In the genomic region with DNA sequence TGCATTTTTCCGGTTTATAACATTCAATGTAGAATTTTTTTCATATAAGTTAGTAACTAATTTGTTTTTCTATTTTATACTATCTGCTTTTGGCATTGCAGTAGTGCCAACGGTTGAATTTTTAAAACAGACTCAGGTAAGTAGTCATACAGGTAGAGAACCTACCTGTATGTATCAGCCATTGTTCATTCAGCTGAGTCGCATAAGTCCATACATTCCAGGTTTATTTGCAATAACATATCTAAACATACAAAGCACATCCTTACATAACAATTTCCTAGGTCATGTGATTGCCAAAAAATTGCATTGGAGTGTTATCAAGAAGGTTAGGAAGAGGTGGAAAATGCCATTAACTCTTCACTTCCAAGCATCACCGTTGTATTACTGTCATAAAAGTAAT, we compare ENCODE assay signal across 1 cellular context.
TF ChIP-seq lines count a peak whose summit lies in the region.

No MANE protein-coding gene starts in this region.

TF ChIP-seq in K562, 482 proteins besides CTCF, POLR2A, EP300 and RAD21:
- TF ChIP-seq, protein P1, sequence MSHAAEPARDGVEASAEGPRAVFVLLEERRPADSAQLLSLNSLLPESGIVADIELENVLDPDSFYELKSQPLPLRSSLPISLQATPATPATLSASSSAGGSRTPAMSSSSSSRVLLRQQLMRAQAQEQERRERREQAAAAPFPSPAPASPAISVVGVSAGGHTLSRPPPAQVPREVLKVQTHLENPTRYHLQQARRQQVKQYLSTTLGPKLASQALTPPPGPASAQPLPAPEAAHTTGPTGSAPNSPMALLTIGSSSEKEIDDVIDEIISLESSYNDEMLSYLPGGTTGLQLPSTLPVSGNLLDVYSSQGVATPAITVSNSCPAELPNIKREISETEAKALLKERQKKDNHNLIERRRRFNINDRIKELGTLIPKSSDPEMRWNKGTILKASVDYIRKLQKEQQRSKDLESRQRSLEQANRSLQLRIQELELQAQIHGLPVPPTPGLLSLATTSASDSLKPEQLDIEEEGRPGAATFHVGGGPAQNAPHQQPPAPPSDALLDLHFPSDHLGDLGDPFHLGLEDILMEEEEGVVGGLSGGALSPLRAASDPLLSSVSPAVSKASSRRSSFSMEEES (CRISPR knock-in tag; IDR thresholded peaks at IDR 0.05): peak; percentile 44
- no peak for TF ChIP-seq STAT5A (IDR thresholded peaks at IDR 0.05; ENCODE audit: borderline replicate concordance, low read length)
